19 cellular contexts compared by ENCODE assay signal in genomic region chrX:117957128-117957527, GRCh38.
DNase-seq lines count a peak whose midpoint lies in the region; ATAC-seq, FAIRE-seq and TF ChIP-seq lines count a peak whose summit lies in the region.
"Had no signal": no experiment of that assay in that cellular context is flagged by ENCODE, and none has a peak within 500 bp of the region (broad histone marks: within the 10 kb centered on the region; RNA-seq: fewer than 3 reads in every experiment).

No MANE protein-coding gene starts in this region.

- H3K4me3 ChIP-seq in astrocyte (ENCODE audit: insufficient read depth, low read depth, low read length) (no peak overlapping the region), fibroblast of lung (replicated peaks in 1 of 4; ENCODE audit: control extremely low read depth in 1 of 4, insufficient read depth in 1 of 4, low read depth in 3 of 4, low read length in 4 of 4) (no peak overlapping the region), small intestine (ENCODE audit: low read depth in 1 of 2, low read length in 2 of 2) (no peak overlapping the region)
- H3K4me3 ChIP-seq: GM23248, K562, Peyer's patch had no signal

- no peak for TF ChIP-seq CTCF in astrocyte (IDR thresholded peaks at IDR 0.05; ENCODE audit: insufficient read depth, low read depth, low read length)
- TF ChIP-seq CTCF in fibroblast of lung (conservative IDR thresholded peaks at IDR 0.05 in 1 of 2, IDR thresholded peaks at IDR 0.05 in 1 of 2; ENCODE audit: low read depth in 1 of 2, low read length in 2 of 2): no peak

- intact Hi-C loops in activated T-helper 2 cell treated with anti-CD3 and anti-CD28 coated beads, Interferon-gamma antibody, Interleukin-2, Interleukin-4, amounts not matched to agents 10 μg/mL and 5 μg/mL and 100 μg/mL, durations not matched to agents 14 hours and 24 hours and 36 hours (cut with micrococcal nuclease): no loop called here

- 5 to 33% (median 28%) methylated on average over 2 of the region's 2 CpGs for WGBS in small intestine, 3 donors

- FAIRE-seq in astrocyte (lab: Jason Lieb, UNC): no peak
- no peak for FAIRE-seq in small intestine (lab: Jason Lieb, UNC)
- FAIRE-seq: K562 had no signal

- no peak overlapping the region for H3K27ac Mint-ChIP-seq in astrocyte (ENCODE audit: unreplicated experiment)
- H3K27ac Mint-ChIP-seq in naive thymus-derived CD8-positive, alpha-beta T cell: no peak overlapping the region
- no peak overlapping the region for H3K27ac Mint-ChIP-seq in activated T-helper 2 cell treated with anti-CD3 and anti-CD28 coated beads, Interferon-gamma antibody, Interleukin-2, Interleukin-4, amounts not matched to agents 10 μg/mL and 5 μg/mL and 100 μg/mL, durations not matched to agents 14 hours and 24 hours and 36 hours

- H3K27me3 ChIP-seq in astrocyte (ENCODE audit: insufficient read depth, low read length) (no peaks in the 10 kb centered on the region), fibroblast of lung (ENCODE audit: control insufficient read depth, insufficient read depth, low read length) (no peaks in the 10 kb centered on the region), small intestine (ENCODE audit: control insufficient read depth in 2 of 2, insufficient read depth in 2 of 2, low read length in 2 of 2) (no peaks in the 10 kb centered on the region)
- H3K27me3 ChIP-seq: Peyer's patch had no signal

- H3K9me3 Mint-ChIP-seq in astrocyte (ENCODE audit: unreplicated experiment): no peaks in the 10 kb centered on the region
- H3K9me3 Mint-ChIP-seq in naive thymus-derived CD8-positive, alpha-beta T cell: no peaks in the 10 kb centered on the region
- no peaks in the 10 kb centered on the region for H3K9me3 Mint-ChIP-seq in activated T-helper 2 cell treated with anti-CD3 and anti-CD28 coated beads, Interferon-gamma antibody, Interleukin-2, Interleukin-4, amounts not matched to agents 10 μg/mL and 5 μg/mL and 100 μg/mL, durations not matched to agents 14 hours and 24 hours and 36 hours

- POLR2A ChIA-PET in naive thymus-derived CD8-positive, alpha-beta T cell (lab: Charles Lee): no interaction called here

- no peak overlapping the region for H2AFZ ChIP-seq in astrocyte (ENCODE audit: low read depth, low read length)
- H2AFZ ChIP-seq in fibroblast of lung (ENCODE audit: low read length): no peak overlapping the region
- H2AFZ ChIP-seq: GM23248 had no signal

- H3K27ac ChIP-seq in astrocyte (ENCODE audit: low read depth, low read length) (no peak overlapping the region), fibroblast of lung (ENCODE audit: insufficient read depth, low read length) (no peak overlapping the region), small intestine (ENCODE audit: low read depth in 1 of 2, low read length in 1 of 2) (no peak overlapping the region)
- H3K27ac ChIP-seq: C4-2B, GM23248, Peyer's patch had no signal

- H3K4me1 ChIP-seq in astrocyte (ENCODE audit: insufficient read depth, low read length) (no peaks in the 10 kb centered on the region), fibroblast of lung (ENCODE audit: control insufficient read depth, extremely low read depth, insufficient read depth, low read length) (no peaks in the 10 kb centered on the region), small intestine (ENCODE audit: control insufficient read depth in 2 of 2, insufficient read depth in 1 of 2, low read depth in 1 of 2, low read length in 1 of 2) (no peaks in the 10 kb centered on the region)
- H3K4me1 ChIP-seq: Peyer's patch had no signal

- H3K9me3 ChIP-seq in astrocyte (ENCODE audit: insufficient read depth, low read depth, low read length) (no peaks in the 10 kb centered on the region), fibroblast of lung (ENCODE audit: control insufficient read depth, insufficient read depth, low read depth, low read length) (no peaks in the 10 kb centered on the region), small intestine (ENCODE audit: control insufficient read depth, low read depth) (no peaks in the 10 kb centered on the region)
- H3K9me3 ChIP-seq: Peyer's patch had no signal

- no peaks in the 10 kb centered on the region for H4K20me1 ChIP-seq in astrocyte (ENCODE audit: insufficient read depth, low read length)
- H4K20me1 ChIP-seq in fibroblast of lung (ENCODE audit: control insufficient read depth, extremely low read depth, insufficient read depth, low read length): no peaks in the 10 kb centered on the region

- H3K27me3 Mint-ChIP-seq in astrocyte (ENCODE audit: low read depth, unreplicated experiment): no peaks in the 10 kb centered on the region
- no peaks in the 10 kb centered on the region for H3K27me3 Mint-ChIP-seq in naive thymus-derived CD8-positive, alpha-beta T cell
- no peaks in the 10 kb centered on the region for H3K27me3 Mint-ChIP-seq in activated T-helper 2 cell treated with anti-CD3 and anti-CD28 coated beads, Interferon-gamma antibody, Interleukin-2, Interleukin-4, amounts not matched to agents 10 μg/mL and 5 μg/mL and 100 μg/mL, durations not matched to agents 14 hours and 24 hours and 36 hours (ENCODE audit: low read depth)

- H3K4me3 Mint-ChIP-seq in astrocyte (ENCODE audit: unreplicated experiment): no peak overlapping the region
- no peak overlapping the region for H3K4me3 Mint-ChIP-seq in naive thymus-derived CD8-positive, alpha-beta T cell
- no peak overlapping the region for H3K4me3 Mint-ChIP-seq in activated T-helper 2 cell treated with anti-CD3 and anti-CD28 coated beads, Interferon-gamma antibody, Interleukin-2, Interleukin-4, amounts not matched to agents 10 μg/mL and 5 μg/mL and 100 μg/mL, durations not matched to agents 14 hours and 24 hours and 36 hours (ENCODE audit: low read depth)

- no peaks in the 10 kb centered on the region for H3K36me3 Mint-ChIP-seq in astrocyte (ENCODE audit: low read depth, unreplicated experiment)
- H3K36me3 Mint-ChIP-seq in naive thymus-derived CD8-positive, alpha-beta T cell: peaks cover 0 to 5% (median 3%) of the 10 kb centered on the region in 3 donors
- no peaks in the 10 kb centered on the region for H3K36me3 Mint-ChIP-seq in activated T-helper 2 cell treated with anti-CD3 and anti-CD28 coated beads, Interferon-gamma antibody, Interleukin-2, Interleukin-4, amounts not matched to agents 10 μg/mL and 5 μg/mL and 100 μg/mL, durations not matched to agents 14 hours and 24 hours and 36 hours (ENCODE audit: low read depth)

- no peaks in the 10 kb centered on the region for H3K36me3 ChIP-seq in astrocyte (ENCODE audit: insufficient read depth, low read length)
- no peaks in the 10 kb centered on the region for H3K36me3 ChIP-seq in fibroblast of lung (ENCODE audit: control insufficient read depth, insufficient read depth, low read length)
- no peaks in the 10 kb centered on the region for H3K36me3 ChIP-seq in small intestine (ENCODE audit: control insufficient read depth in 2 of 2, insufficient read depth in 2 of 2, low read length in 2 of 2)
- H3K36me3 ChIP-seq: Peyer's patch had no signal

- DNase-seq in NCI-H748 (lab: John Stamatoyannopoulos, UW; ENCODE audit: unreplicated experiment) (peak; percentile 26), NCI-H748 treated with DMSO at 0.1 percent for 48 hours (lab: John Stamatoyannopoulos, UW) (no peak), astrocyte (ENCODE audit: low read depth) (peak; percentile 55), fibroblast of lung (ENCODE audit: low read depth in 2 of 2) (peak; percentile 2 to 69), small intestine (peak; percentile 66), NCI-H510A treated with DMSO at 0.1 percent for 48 hours (lab: John Stamatoyannopoulos, UW) (no peak)
- no peak for DNase-seq in naive thymus-derived CD8-positive, alpha-beta T cell
- no peak for DNase-seq in activated T-helper 2 cell treated with anti-CD3 and anti-CD28 coated beads, Interferon-gamma antibody, Interleukin-2, Interleukin-4, amounts not matched to agents 10 μg/mL and 5 μg/mL and 100 μg/mL, durations not matched to agents 14 hours and 24 hours and 36 hours (ENCODE audit: low spot score)
- DNase-seq: COR-L47, DMS79, GF-D8, GM23248, NCI-H1092 treated with DMSO at 0.1 percent for 48 hours, NCI-H1694, NCI-H82, Peyer's patch, SHP77 treated with DMSO at 0.1 percent for 48 hours had no signal

- H3K4me2 ChIP-seq in astrocyte (ENCODE audit: low read length): no peak overlapping the region
- H3K4me2 ChIP-seq in fibroblast of lung (ENCODE audit: extremely low read depth, insufficient read depth, low read length): no peak overlapping the region

- no peaks in the 10 kb centered on the region for H3K79me2 ChIP-seq in astrocyte (ENCODE audit: insufficient read depth, low read length)
- H3K79me2 ChIP-seq in fibroblast of lung (ENCODE audit: control insufficient read depth, insufficient read depth, low read length): no peaks in the 10 kb centered on the region

- peaks cover 4% of the 10 kb centered on the region for H3K4me1 Mint-ChIP-seq in astrocyte (ENCODE audit: low read depth, unreplicated experiment)
- H3K4me1 Mint-ChIP-seq in naive thymus-derived CD8-positive, alpha-beta T cell: no peaks in the 10 kb centered on the region
- no peaks in the 10 kb centered on the region for H3K4me1 Mint-ChIP-seq in activated T-helper 2 cell treated with anti-CD3 and anti-CD28 coated beads, Interferon-gamma antibody, Interleukin-2, Interleukin-4, amounts not matched to agents 10 μg/mL and 5 μg/mL and 100 μg/mL, durations not matched to agents 14 hours and 24 hours and 36 hours (ENCODE audit: low read depth)

- no peak for ATAC-seq in naive thymus-derived CD8-positive, alpha-beta T cell
- ATAC-seq: K562 had no signal

- H3K9ac ChIP-seq in astrocyte (ENCODE audit: low read length) (no peak overlapping the region), fibroblast of lung (ENCODE audit: insufficient read depth, low read length) (no peak overlapping the region)
- H3K9ac ChIP-seq: GM23248 had no signal

Comparison
In these comparisons a context has a peak if more than half of its experiments do, and no peak if none do; other contexts are left out.
1. DNase-seq: peak in NCI-H748 (single experiment), astrocyte (single experiment), fibroblast of lung (2 of 2) and small intestine (single experiment); none in NCI-H748 treated with DMSO at 0.1 percent for 48 hours (single experiment), naive thymus-derived CD8-positive, alpha-beta T cell (0 of 10), activated T-helper 2 cell treated with anti-CD3 and anti-CD28 coated beads, Interferon-gamma antibody, Interleukin-2, Interleukin-4, amounts not matched to agents 10 μg/mL and 5 μg/mL and 100 μg/mL, durations not matched to agents 14 hours and 24 hours and 36 hours (single experiment) and NCI-H510A treated with DMSO at 0.1 percent for 48 hours (single experiment).